In the genomic region with DNA sequence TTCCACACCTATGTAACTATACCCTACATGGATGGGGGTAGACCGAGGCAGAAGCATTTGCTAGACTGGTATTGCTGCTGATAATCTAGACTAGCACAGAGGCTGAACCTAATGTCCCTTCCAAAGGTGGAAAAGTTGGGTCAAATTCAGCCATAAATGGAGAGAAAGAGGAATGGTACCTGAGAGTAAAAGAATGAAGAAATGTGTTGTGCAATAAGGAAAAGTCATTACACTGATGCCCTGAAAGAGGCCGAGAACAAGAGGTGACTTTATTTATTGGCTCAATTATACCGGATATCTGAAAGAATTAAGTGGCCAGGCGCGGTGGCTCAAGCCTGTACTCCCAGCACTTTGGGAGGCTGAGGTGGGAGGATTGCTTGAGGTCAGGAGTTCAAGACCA, we compare ENCODE assay signal across 6 cellular contexts.
"Had no signal": no experiment of that assay in that cellular context is flagged by ENCODE, and none has a peak within 500 bp of the region (broad histone marks: within the 10 kb centered on the region; RNA-seq: fewer than 3 reads in every experiment).

No MANE protein-coding gene starts in this region.

- DNase-seq: KBM-7, KG1 had no signal

- ATAC-seq: HepG2 had no signal

- H3K9ac ChIP-seq: KMS-11 had no signal

- H3K27ac ChIP-seq: HL-60, KMS-11 had no signal

- FAIRE-seq: HepG2, HTR-8/SVneo had no signal

- H3K4me2 ChIP-seq: KMS-11 had no signal
